8 cellular contexts compared by ENCODE assay signal in genomic region chr5:178145965-178146820, GRCh38. TPM values are rescaled to one million over a fixed set of nuclear protein-coding genes. Genes with fewer than 3 reads are reported as not detected.
DNase-seq lines count a peak whose midpoint lies in the region; ATAC-seq and TF ChIP-seq lines count a peak whose summit lies in the region.

No MANE protein-coding gene starts in this region.

- intact Hi-C loops in Caco-2 (cut with micrococcal nuclease; ENCODE audit: unreplicated experiment) = loop anchor here (1.0 to 2.0 kb wide), 4 partner anchors 15 to 70 kb away; partner anchors contain the start of gene RMND5B

- in situ Hi-C loops in T47D (cut with HindIII; ENCODE audit: low pct_unique_long_range_greater_than_20kb, low sequenced_read_pairs) = no loop called here

- peak; percentile 62 to 79 for TF ChIP-seq RAD21 in liver (IDR thresholded peaks at IDR 0.05)

- H3K27me3 Mint-ChIP-seq in Caco-2 (ENCODE audit: insufficient read depth, unreplicated experiment) = no peaks in the 10 kb centered on the region

- H3K4me3 ChIP-seq in Caco-2 (ENCODE audit: low read depth, low read length) (no peak overlapping the region), liver (ENCODE audit: low read depth in 1 of 3, low read length in 3 of 3) (no peak overlapping the region)

- H3K9me3 ChIP-seq in Caco-2 = no peaks in the 10 kb centered on the region
- no peaks in the 10 kb centered on the region for H3K9me3 ChIP-seq in liver (ENCODE audit: control insufficient read depth in 4 of 4, low read length in 3 of 4)

- BruUV-seq in Caco-2 (replicated peaks; lab: Mats Ljungman, UMichigan) = no TSS peak

- H3K36me3 Mint-ChIP-seq in Caco-2 (ENCODE audit: insufficient read depth, unreplicated experiment) = peaks cover 74% of the 10 kb centered on the region

- no peak overlapping the region for H3K27ac Mint-ChIP-seq in Caco-2 (ENCODE audit: unreplicated experiment)

- no peaks in the 10 kb centered on the region for H3K4me1 Mint-ChIP-seq in Caco-2 (ENCODE audit: low read depth, unreplicated experiment)

- 62% methylated on average over 14 of the region's 14 CpGs for WGBS in liver

- H3K36me3 ChIP-seq in Caco-2 (ENCODE audit: control insufficient read depth, insufficient read depth, low read length) (peaks cover 5% of the 10 kb centered on the region; the same call in 1 of the 2 replicates), liver (ENCODE audit: control insufficient read depth in 4 of 4, insufficient read depth in 3 of 4, low read depth in 1 of 4, low read length in 3 of 4) (peaks cover 19 to 72% (median 38%) of the 10 kb centered on the region in 4 donors)

- POLR2A ChIA-PET in Caco-2 (lab: Charles Lee) = interaction anchor here (0.6 to 1.5 kb wide), 2 partner anchors 70 to 609 kb away, joined by 3 to 5 read pairs; no protein-coding TSS in a partner anchor

- peak; percentile 86 for DNase-seq in Caco-2
- DNase-seq in NCI-H1105 (lab: John Stamatoyannopoulos, UW) = peak; percentile 27
- DNase-seq in T47D (ENCODE audit: low read depth in 1 of 2, low spot score in 1 of 2) = peak; percentile 67 to 80
- DNase-seq in stimulated activated CD8-positive, alpha-beta memory T cell treated with anti-CD3 and anti-CD28 coated beads, Interleukin-15, amount 100 ng/mL, for 48 hours (ENCODE audit: low read depth in 2 of 2) = peak; percentile 34 to 47

- H3K4me3 Mint-ChIP-seq in Caco-2 (ENCODE audit: unreplicated experiment) = no peak overlapping the region

- ATAC-seq in GM21825 (IDR thresholded peaks at IDR 0.05; ENCODE audit: unreplicated experiment) (peak; percentile 48), HG02610 (IDR thresholded peaks at IDR 0.05; ENCODE audit: unreplicated experiment) (no peak)

- H3K4me1 ChIP-seq in Caco-2 (peaks cover 3% of the 10 kb centered on the region; the same call in 1 of the 2 replicates), liver (ENCODE audit: control insufficient read depth in 4 of 4, insufficient read depth in 4 of 4, low read length in 3 of 4) (no peaks in the 10 kb centered on the region)

- H3K9ac ChIP-seq in liver (ENCODE audit: low read depth in 1 of 2, low read length in 2 of 2) = no peak overlapping the region

- H3K27me3 ChIP-seq in Caco-2 (replicated peaks; ENCODE audit: control insufficient read depth, insufficient read depth, low read length) (no peaks in the 10 kb centered on the region), liver (ENCODE audit: control insufficient read depth in 4 of 4, insufficient read depth in 4 of 4, low read length in 3 of 4) (no peaks in the 10 kb centered on the region)

- H3K27ac ChIP-seq in VCaP = no peak overlapping the region
- H3K27ac ChIP-seq in liver (ENCODE audit: low read depth in 1 of 2, low read length in 2 of 2) = no peak overlapping the region

- H3K9me3 Mint-ChIP-seq in Caco-2 (ENCODE audit: unreplicated experiment) = no peaks in the 10 kb centered on the region

- peak; percentile 80 to 95 for TF ChIP-seq CTCF in Caco-2 (IDR thresholded peaks at IDR 0.05; ENCODE audit: insufficient read depth in 1 of 2, low read depth in 1 of 2, low read length in 1 of 2, severe bottlenecking in 1 of 2, unreplicated experiment in 1 of 2)
- peak; percentile 98 for TF ChIP-seq CTCF in VCaP (conservative IDR thresholded peaks at IDR 0.05)
- TF ChIP-seq CTCF in liver (IDR thresholded peaks at IDR 0.05; ENCODE audit: low read depth, low read length, missing input control) = peak; percentile 66

- CTCF ChIA-PET in Caco-2 (lab: Charles Lee) = interaction anchor here (1.5 to 2.1 kb wide), 4 partner anchors 7 to 71 kb away, joined by 4 to 45 read pairs (median 7); partner anchors contain the start of gene NHP2

TF ChIP-seq in liver, 16 proteins besides CTCF, POLR2A, EP300 and RAD21:
- no peak for TF ChIP-seq JUND (IDR thresholded peaks at IDR 0.05)

RNA-seq across cellular contexts. Expression of gene NHP2, which starts 7.5 kb away (rescaled TPM):
- total RNA-seq in Caco-2 (2022) (127 and 142 TPM in 2 replicates), liver (10 to 100 TPM; 44.1 to 59.2 TPM)
- 100 to 1,000 TPM in 1 of 2 donors, 10 to 100 TPM in 1; 66.1 to 124 TPM for polyA plus RNA-seq in liver

RNA-seq across cellular contexts. Expression of gene RMND5B, which starts 15.4 kb away (rescaled TPM):
- total RNA-seq in Caco-2 (2022) (45.6 and 48.4 TPM in 2 replicates), liver (10 to 100 TPM; 21.6 to 24.8 TPM)
- 10 to 100 TPM; 13.4 to 21.8 TPM for polyA plus RNA-seq in liver

RNA-seq across cellular contexts. Expression of gene N4BP3, which starts 32.9 kb away (rescaled TPM):
- total RNA-seq in Caco-2 (2022) = 2.9 and 3.2 TPM in 2 replicates
- under 1 TPM; 0.08 to 0.28 TPM for total RNA-seq in liver
- under 1 TPM in 1 of 2 donors, not detected in 1; 0.06 TPM for polyA plus RNA-seq in liver

RNA-seq across cellular contexts. Expression of gene GMCL2, which starts 41.0 kb away (rescaled TPM):
- not detected in 2 replicates for total RNA-seq in Caco-2 (2022)
- not detected for total RNA-seq in liver
- not detected for polyA plus RNA-seq in liver

RNA-seq across cellular contexts. Expression of gene HNRNPAB, which starts 58.1 kb away (rescaled TPM):
- total RNA-seq in Caco-2 (2022) (286 and 295 TPM in 2 replicates), liver (10 to 100 TPM; 41.4 to 59.4 TPM)
- polyA plus RNA-seq in liver = 10 to 100 TPM; 33.7 to 66.3 TPM

Comparison
In these comparisons a context has a peak if more than half of its experiments do, and no peak if none do; other contexts are left out.
1. DNase-seq: peak in every context shown above with its lines; median percentile 86 in Caco-2; 74 in T47D; 40 in stimulated activated CD8-positive, alpha-beta memory T cell treated with anti-CD3 and anti-CD28 coated beads, Interleukin-15, amount 100 ng/mL, for 48 hours; 27 in NCI-H1105.